Comparison of ENCODE assay signal across 11 cellular contexts in genomic region chr7:70738080-70738479, GRCh38.
A peak's percentile ranks its signal among the peaks of the same experiment; 100 is the strongest.
DNase-seq lines count a peak whose midpoint lies in the region; ATAC-seq, FAIRE-seq and TF ChIP-seq lines count a peak whose summit lies in the region.
"Had no signal": no experiment of that assay in that cellular context is flagged by ENCODE, and none has a peak within 500 bp of the region (broad histone marks: within the 10 kb centered on the region; RNA-seq: fewer than 3 reads in every experiment).

No MANE protein-coding gene starts in this region.

- DNase-seq in HPDE6-E6E7 (ENCODE audit: extremely low spot score) (peak; percentile 58), MCF 10A (ENCODE audit: unreplicated experiment) (peak; percentile 10), kidney (no peak), type B pancreatic cell (ENCODE audit: extremely low spot score, unreplicated experiment) (no peak), Kasumi-1 (lab: John Stamatoyannopoulos, UW) (no peak), osteoblast (ENCODE audit: insufficient read length, low spot score, missing footprints) (no peak)
- DNase-seq: MM.1S; stimulated activated CD4-positive, alpha-beta T cell treated with anti-CD3 and anti-CD28 coated beads, Interleukin-12 subunit alpha, Interleukin-12 subunit beta, amount 100 ng/mL, for 4 hours; T-helper 9 cell had no signal

- H3K4me1 Mint-ChIP-seq in MCF 10A (ENCODE audit: insufficient read depth, unreplicated experiment) (peaks cover 10% of the 10 kb centered on the region), type B pancreatic cell (ENCODE audit: unreplicated experiment) (peaks cover 62% of the 10 kb centered on the region)

- H3K4me3 Mint-ChIP-seq in MCF 10A (ENCODE audit: unreplicated experiment) = no peak overlapping the region
- H3K4me3 Mint-ChIP-seq in type B pancreatic cell = peak overlapping the region; percentile 65

- CTCF ChIA-PET in MCF 10A (lab: Yijun Ruan, JAX) = interaction anchor here (0.6 kb wide), 1 partner anchor 10 kb away, joined by 3 read pairs; no protein-coding TSS in a partner anchor

- no peak overlapping the region for H3K4me2 ChIP-seq in osteoblast (ENCODE audit: insufficient read depth, low read length)

- POLR2A ChIA-PET in MCF 10A (lab: Yijun Ruan, JAX) = no interaction called here

- H3K4me3 ChIP-seq in kidney (ENCODE audit: low read length in 2 of 2) (no peak overlapping the region), osteoblast (ENCODE audit: insufficient read depth, low read length) (no peak overlapping the region)

- intact Hi-C loops in MCF 10A (cut with micrococcal nuclease) = loop anchor here (1.0 to 5.0 kb wide), 2 partner anchors 89 to 995 kb away; no protein-coding TSS in a partner anchor
- intact Hi-C loops in kidney (cut with DNase I) = no loop called here

- H3K27ac ChIP-seq in kidney (ENCODE audit: low read depth in 2 of 2, low read length in 2 of 2) (no peak overlapping the region), osteoblast (ENCODE audit: low read depth, low read length) (no peak overlapping the region)

- no peaks in the 10 kb centered on the region for H3K9me3 ChIP-seq in kidney (ENCODE audit: control insufficient read depth in 1 of 2, low read length in 2 of 2)
- H3K9me3 ChIP-seq in osteoblast (ENCODE audit: low read depth, low read length) = no peaks in the 10 kb centered on the region

- no TSS peak for BruUV-seq in MCF 10A (replicated peaks; lab: Mats Ljungman, UMichigan)

- H3K27ac Mint-ChIP-seq in MCF 10A (ENCODE audit: low read depth, unreplicated experiment) = no peak overlapping the region
- H3K27ac Mint-ChIP-seq in type B pancreatic cell = peak overlapping the region; percentile 90

- H3K4me1 ChIP-seq in kidney (ENCODE audit: control insufficient read depth in 1 of 2, insufficient read depth in 1 of 2, low read depth in 1 of 2, low read length in 2 of 2) (peaks cover 4 to 20% of the 10 kb centered on the region in 2 donors), osteoblast (ENCODE audit: insufficient read depth, low read length) (peaks cover 18% of the 10 kb centered on the region)

- TF ChIP-seq CTCF in MCF 10A (IDR thresholded peaks at IDR 0.05; ENCODE audit: unreplicated experiment) = no peak
- TF ChIP-seq CTCF in kidney (IDR thresholded peaks at IDR 0.05; ENCODE audit: borderline replicate concordance, extremely low read depth, insufficient read depth) = peak; percentile 3
- TF ChIP-seq CTCF in type B pancreatic cell (conservative IDR thresholded peaks at IDR 0.05) = no peak
- TF ChIP-seq CTCF in osteoblast (IDR thresholded peaks at IDR 0.05; ENCODE audit: extremely low read depth, low read depth, low read length) = no peak

- no peaks in the 10 kb centered on the region for H3K27me3 ChIP-seq in osteoblast (ENCODE audit: insufficient read depth, low read length)

- H3K9me3 Mint-ChIP-seq in MCF 10A (ENCODE audit: unreplicated experiment) (peaks cover 8% of the 10 kb centered on the region), type B pancreatic cell (peaks cover 4% of the 10 kb centered on the region)

- no peak overlapping the region for H2AFZ ChIP-seq in osteoblast (ENCODE audit: low read length)

- no peaks in the 10 kb centered on the region for H3K27me3 Mint-ChIP-seq in MCF 10A (ENCODE audit: insufficient read depth, unreplicated experiment)
- no peaks in the 10 kb centered on the region for H3K27me3 Mint-ChIP-seq in type B pancreatic cell

- H3K36me3 Mint-ChIP-seq in MCF 10A (ENCODE audit: insufficient read depth, unreplicated experiment) = peaks cover 5% of the 10 kb centered on the region
- peaks cover 9% of the 10 kb centered on the region for H3K36me3 Mint-ChIP-seq in type B pancreatic cell

- no peak overlapping the region for H3K9ac ChIP-seq in kidney (ENCODE audit: low read length in 2 of 2)

- no peak for FAIRE-seq in kidney (lab: Jason Lieb, UNC)
- FAIRE-seq: endometrium had no signal

- peaks cover 12% of the 10 kb centered on the region for H3K79me2 ChIP-seq in osteoblast (ENCODE audit: insufficient read depth, low read length)

- H3K36me3 ChIP-seq in kidney (ENCODE audit: control insufficient read depth in 1 of 2, insufficient read depth in 2 of 2, low read length in 2 of 2) (no peaks in the 10 kb centered on the region), osteoblast (ENCODE audit: insufficient read depth, low read length) (no peaks in the 10 kb centered on the region)

- H4K20me1 ChIP-seq in osteoblast (ENCODE audit: insufficient read depth, low read length) = no peaks in the 10 kb centered on the region

- no peak for ATAC-seq in HG03354 (IDR thresholded peaks at IDR 0.05; ENCODE audit: poor library complexity, severe bottlenecking, unreplicated experiment)

Comparison
In these comparisons a context has a peak if more than half of its experiments do, and no peak if none do; other contexts are left out.
1. DNase-seq: peak in HPDE6-E6E7 (single experiment) and MCF 10A (single experiment); none in kidney (single experiment), type B pancreatic cell (single experiment), Kasumi-1 (0 of 2) and osteoblast (single experiment).